Comparison of ENCODE assay signal across 9 cellular contexts in genomic region chr18:58556333-58557012, GRCh38.
DNase-seq lines count a peak whose midpoint lies in the region; ATAC-seq and TF ChIP-seq lines count a peak whose summit lies in the region.
"Had no signal": no experiment of that assay in that cellular context is flagged by ENCODE, and none has a peak within 500 bp of the region (broad histone marks: within the 10 kb centered on the region; RNA-seq: fewer than 3 reads in every experiment).

No MANE protein-coding gene starts in this region.

- in situ Hi-C loops in brain microvascular endothelial cell (cut with HindIII; ENCODE audit: low pct_ligation_motif_present, low sequenced_read_pairs), result no loop called here

- H3K4ac ChIP-seq in trophoblast cell (ENCODE audit: low read depth, low read length), result no peak overlapping the region

- peaks cover 9 to 10% of the 10 kb centered on the region in 2 experiments for H3K4me1 ChIP-seq in trophoblast cell (ENCODE audit: control insufficient read depth in 1 of 2, insufficient read depth in 2 of 2, low read length in 2 of 2)

- no peak overlapping the region for H4K12ac ChIP-seq in trophoblast cell (ENCODE audit: low read depth, low read length)

- TF ChIP-seq CTCF in fibroblast of villous mesenchyme (IDR thresholded peaks at IDR 0.05; ENCODE audit: insufficient read depth, low read depth, low read length), result no peak
- TF ChIP-seq CTCF in brain microvascular endothelial cell (IDR thresholded peaks at IDR 0.05; ENCODE audit: low read depth, low read length, missing control alignments), result no peak

- no peak overlapping the region for H3K9ac ChIP-seq in trophoblast cell (ENCODE audit: low read length)

- peak overlapping the region; percentile 30 for H3K27ac ChIP-seq in trophoblast cell (ENCODE audit: low read depth, low read length)
- H3K27ac ChIP-seq in brain microvascular endothelial cell, result no peak overlapping the region

- H3K4me3 ChIP-seq in fibroblast of villous mesenchyme (ENCODE audit: low read depth, low read length), result no peak overlapping the region
- H3K4me3 ChIP-seq in trophoblast cell (ENCODE audit: low read depth, low read length), result no peak overlapping the region
- H3K4me3 ChIP-seq in brain microvascular endothelial cell (ENCODE audit: low read depth, low read length), result no peak overlapping the region

- WGBS in trophoblast cell (ENCODE audit: extremely low coverage, insufficient coverage, insufficient read length), result no CpG with 5 or more reads among the region's 13 CpGs

- H2AK5ac ChIP-seq in trophoblast cell (ENCODE audit: low read length), result no peak overlapping the region

- no peak overlapping the region for H3K23ac ChIP-seq in trophoblast cell (ENCODE audit: low read length)

- H3K36me3 ChIP-seq in trophoblast cell (ENCODE audit: control insufficient read depth in 1 of 2, insufficient read depth in 2 of 2, low read length in 2 of 2) (no peaks in the 10 kb centered on the region), brain microvascular endothelial cell (replicated peaks) (no peaks in the 10 kb centered on the region)

- H4K91ac ChIP-seq in trophoblast cell (ENCODE audit: low read depth, low read length), result peak overlapping the region; percentile 21

- no peak overlapping the region for H4K8ac ChIP-seq in trophoblast cell (ENCODE audit: low read depth, low read length)

- H2BK12ac ChIP-seq in trophoblast cell (ENCODE audit: low read length), result peak overlapping the region; percentile 59

- peak overlapping the region; percentile 1 for H3K14ac ChIP-seq in trophoblast cell (ENCODE audit: low read length)

- H3K9me3 ChIP-seq in trophoblast cell (ENCODE audit: insufficient read depth, low read depth, low read length), result peaks cover 1% of the 10 kb centered on the region

- H3K27me3 ChIP-seq in trophoblast cell (ENCODE audit: insufficient read depth, low read length) (no peaks in the 10 kb centered on the region), brain microvascular endothelial cell (replicated peaks) (no peaks in the 10 kb centered on the region)

- H2AFZ ChIP-seq in trophoblast cell (ENCODE audit: insufficient read depth, low read length, poor library complexity), result no peak overlapping the region

- DNase-seq in fibroblast of villous mesenchyme (ENCODE audit: low read depth) (peak; percentile 86), trophoblast cell (peak; percentile 87 to 92), brain microvascular endothelial cell (no peak), UCSD-AML1 (lab: John Stamatoyannopoulos, UW; ENCODE audit: unreplicated experiment) (no peak), NOMO-1 treated with dmso at 0.1 percent for 144 hours (lab: John Stamatoyannopoulos, UW; ENCODE audit: unreplicated experiment) (no peak)
- DNase-seq: NCI-H446 had no signal

- ATAC-seq in GM18907 (IDR thresholded peaks at IDR 0.05; ENCODE audit: unreplicated experiment), result peak; percentile 40
- ATAC-seq in HG03442 (IDR thresholded peaks at IDR 0.05; ENCODE audit: unreplicated experiment), result peak; percentile 28
- ATAC-seq in GM19324 (IDR thresholded peaks at IDR 0.05; ENCODE audit: low FRiP score, unreplicated experiment), result no peak

- peak overlapping the region; percentile 57 for H2BK120ac ChIP-seq in trophoblast cell (ENCODE audit: insufficient read depth, low read length, poor library complexity)

- H3K79me2 ChIP-seq in trophoblast cell (ENCODE audit: control insufficient read depth, insufficient read depth, low read length, poor library complexity), result no peaks in the 10 kb centered on the region

- peak overlapping the region; percentile 10 for H2BK5ac ChIP-seq in trophoblast cell (ENCODE audit: low read depth, low read length, poor library complexity)

- H3K79me1 ChIP-seq in trophoblast cell (ENCODE audit: low read length), result peaks cover 2% of the 10 kb centered on the region

- H3K18ac ChIP-seq in trophoblast cell (ENCODE audit: low read length), result peak overlapping the region; percentile 15

- peak overlapping the region; percentile 35 for H3K4me2 ChIP-seq in trophoblast cell (ENCODE audit: low read length)

Comparison
In these comparisons a context has a peak if more than half of its experiments do, and no peak if none do; other contexts are left out.
1. DNase-seq: peak in fibroblast of villous mesenchyme (single experiment) and trophoblast cell (2 of 2); none in brain microvascular endothelial cell (single experiment), UCSD-AML1 (single experiment) and NOMO-1 treated with dmso at 0.1 percent for 144 hours (single experiment).